Comparison of ENCODE assay signal across 15 cellular contexts in genomic region chr7:28060371-28060950, GRCh38.
A peak's percentile ranks its signal among the peaks of the same experiment; 100 is the strongest.
DNase-seq lines count a peak whose midpoint lies in the region; ATAC-seq and TF ChIP-seq lines count a peak whose summit lies in the region.
"Had no signal": no experiment of that assay in that cellular context is flagged by ENCODE, and none has a peak within 500 bp of the region (broad histone marks: within the 10 kb centered on the region; RNA-seq: fewer than 3 reads in every experiment).

No MANE protein-coding gene starts in this region.

- H3K9me2 ChIP-seq in GM23338 (ENCODE audit: insufficient read depth): no peaks in the 10 kb centered on the region

- H3K27me3 ChIP-seq in GM23338 (ENCODE audit: insufficient read depth) (no peaks in the 10 kb centered on the region), Panc1 (ENCODE audit: control insufficient read depth, insufficient read depth, low read length) (no peaks in the 10 kb centered on the region), sigmoid colon (no peaks in the 10 kb centered on the region)
- H3K27me3 ChIP-seq: Peyer's patch had no signal

- CTCF ChIA-PET in Panc1 (lab: Charles Lee): interaction anchor here (2.2 kb wide), 1 partner anchor 16 kb away, joined by 21 read pairs; no protein-coding TSS in a partner anchor

- no peak for TF ChIP-seq EP300 in sigmoid colon (IDR thresholded peaks at IDR 0.05)

- H3K36me3 ChIP-seq in GM23338 (ENCODE audit: insufficient read depth) (no peaks in the 10 kb centered on the region), Panc1 (ENCODE audit: control insufficient read depth, insufficient read depth, low read length) (no peaks in the 10 kb centered on the region), sigmoid colon (no peaks in the 10 kb centered on the region)
- H3K36me3 ChIP-seq: Peyer's patch had no signal

- no peak for TF ChIP-seq POLR2A in sigmoid colon (IDR thresholded peaks at IDR 0.05)

- peak; percentile 15; the same call in 2 of the 3 replicates for ATAC-seq in GM23338
- no peak for ATAC-seq in Panc1
- no peak for ATAC-seq in GM19328 (IDR thresholded peaks at IDR 0.05; ENCODE audit: unreplicated experiment)
- no peak for ATAC-seq in GM21447 (IDR thresholded peaks at IDR 0.05; ENCODE audit: unreplicated experiment)
- ATAC-seq: K562 had no signal

- POLR2A ChIA-PET in Panc1 (lab: Charles Lee): no interaction called here

- H3K27me3 Mint-ChIP-seq in GM23338 (ENCODE audit: insufficient read depth, low read depth, poor library complexity) (no peaks in the 10 kb centered on the region), mesothelial cell of epicardium (ENCODE audit: low read depth) (no peaks in the 10 kb centered on the region)

- no peak overlapping the region for H3K4me3 Mint-ChIP-seq in GM23338
- no peak overlapping the region for H3K4me3 Mint-ChIP-seq in mesothelial cell of epicardium

- H3F3A ChIP-seq in GM23338 (replicated peaks; ENCODE audit: low read depth): no peaks in the 10 kb centered on the region

- DNase-seq in GM23338 (ENCODE audit: low spot score): peak; percentile 68
- no peak for DNase-seq in Panc1 (ENCODE audit: low read depth, low spot score)
- no peak for DNase-seq in mesothelial cell of epicardium (ENCODE audit: low spot score in 2 of 2, unreplicated experiment in 2 of 2)
- no peak for DNase-seq in sigmoid colon
- no peak for DNase-seq in NCI-H1092 treated with DMSO at 0.1 percent for 48 hours (lab: John Stamatoyannopoulos, UW)
- DNase-seq in ecto neural progenitor cell (ENCODE audit: low spot score): no peak
- DNase-seq: ACHN, AML-193, HCEC 1CT, NCI-H1694 treated with DMSO at 0.1 percent for 48 hours, Peyer's patch had no signal

- WGBS in sigmoid colon, 2 donors: 52 to 53% methylated on average over 1 of the region's 1 CpG

- BruUV-seq in Panc1 (replicated peaks; lab: Mats Ljungman, UMichigan): no TSS peak

- H3K4me1 Mint-ChIP-seq in GM23338: peaks cover 36% of the 10 kb centered on the region
- H3K4me1 Mint-ChIP-seq in mesothelial cell of epicardium: peaks cover 44% of the 10 kb centered on the region

- H4K20me1 ChIP-seq in GM23338 (replicated peaks; ENCODE audit: insufficient read depth): no peaks in the 10 kb centered on the region

- no peak overlapping the region for H2AFZ ChIP-seq in GM23338

- H3K79me2 ChIP-seq in GM23338 (replicated peaks; ENCODE audit: insufficient read depth): peaks cover 13% of the 10 kb centered on the region; the same call in 1 of the 2 replicates

- H3K4me2 ChIP-seq in GM23338: peak overlapping the region; percentile 54

- intact Hi-C loops in Panc1 (cut with micrococcal nuclease; ENCODE audit: unreplicated experiment) (no loop called here), sigmoid colon (cut with DNase I) (no loop called here)

- H3K36me3 Mint-ChIP-seq in GM23338 (ENCODE audit: low read depth) (no peaks in the 10 kb centered on the region), mesothelial cell of epicardium (peaks cover 6% of the 10 kb centered on the region)

- H3K4me1 ChIP-seq in GM23338 (ENCODE audit: insufficient read depth): peaks cover 51% of the 10 kb centered on the region
- H3K4me1 ChIP-seq in Panc1 (ENCODE audit: control insufficient read depth, insufficient read depth, low read length): peaks cover 51% of the 10 kb centered on the region
- peaks cover 0 to 62% (median 47%) of the 10 kb centered on the region in 4 donors for H3K4me1 ChIP-seq in sigmoid colon
- H3K4me1 ChIP-seq: Peyer's patch had no signal

- peaks cover 13% of the 10 kb centered on the region; the same call in 1 of the 2 replicates for H3K9me3 ChIP-seq in Panc1 (ENCODE audit: control insufficient read depth, insufficient read depth, low read depth, low read length)
- H3K9me3 ChIP-seq in sigmoid colon: no peaks in the 10 kb centered on the region
- H3K9me3 ChIP-seq: Peyer's patch had no signal

- TF ChIP-seq CTCF in GM23338 (conservative IDR thresholded peaks at IDR 0.05; ENCODE audit: low read depth in 2 of 2) (no peak), Panc1 (IDR thresholded peaks at IDR 0.05) (no peak), mesothelial cell of epicardium (IDR thresholded peaks at IDR 0.05; ENCODE audit: unreplicated experiment) (no peak), sigmoid colon (IDR thresholded peaks at IDR 0.05) (no peak)

- H3K27ac ChIP-seq in GM23338 (ENCODE audit: low read depth): no peak overlapping the region
- H3K27ac ChIP-seq in Panc1 (ENCODE audit: low read length): peak overlapping the region; percentile 79
- H3K27ac ChIP-seq in sigmoid colon: peak overlapping the region in 3 of 4 donors; percentile 24 to 85 (median 26)
- H3K27ac ChIP-seq: C4-2B, Peyer's patch had no signal

- in situ Hi-C loops in Panc1 (cut with HindIII; ENCODE audit: low pct_unique_long_range_greater_than_20kb, low sequenced_read_pairs): no loop called here

- no peak overlapping the region for H3K27ac Mint-ChIP-seq in GM23338
- peak overlapping the region; percentile 41 for H3K27ac Mint-ChIP-seq in mesothelial cell of epicardium

- H3K9me3 Mint-ChIP-seq in GM23338 (no peaks in the 10 kb centered on the region), mesothelial cell of epicardium (peaks cover 11% of the 10 kb centered on the region)

- H3K4me3 ChIP-seq in GM23338 (0 out of 2 replicates have a peak overlapping the region, but pooled peaks have one; percentile 3), Panc1 (ENCODE audit: low read depth in 2 of 2, low read length in 2 of 2) (no peak overlapping the region), sigmoid colon (no peak overlapping the region)
- H3K4me3 ChIP-seq: K562, Peyer's patch had no signal

TF ChIP-seq in GM23338, 12 proteins besides CTCF, POLR2A, EP300 and RAD21 (continues in another document):
- TF ChIP-seq STAT1 (IDR thresholded peaks at IDR 0.05; ENCODE audit: unreplicated experiment) (no peak), EZH2 (IDR thresholded peaks at IDR 0.05; ENCODE audit: low read depth, unreplicated experiment) (no peak), ETS1 (IDR thresholded peaks at IDR 0.05) (no peak), EZH2phosphoT487 (IDR thresholded peaks at IDR 0.05; ENCODE audit: unreplicated experiment) (no peak), ZNF114 (CRISPR knock-in tag; IDR thresholded peaks at IDR 0.05) (no peak), ZNF331 (CRISPR knock-in tag; IDR thresholded peaks at IDR 0.05; ENCODE audit: low read depth) (no peak), CREB1 (CRISPR knock-in tag; IDR thresholded peaks at IDR 0.05; ENCODE audit: low read depth) (no peak), POLR2AphosphoS5 (IDR thresholded peaks at IDR 0.05; ENCODE audit: low read depth) (no peak), NANOG (IDR thresholded peaks at IDR 0.05; ENCODE audit: borderline replicate concordance) (no peak), JUNB (IDR thresholded peaks at IDR 0.05; ENCODE audit: unreplicated experiment) (no peak)
